Comparison of ENCODE assay signal across 2 cellular contexts in the genomic region with DNA sequence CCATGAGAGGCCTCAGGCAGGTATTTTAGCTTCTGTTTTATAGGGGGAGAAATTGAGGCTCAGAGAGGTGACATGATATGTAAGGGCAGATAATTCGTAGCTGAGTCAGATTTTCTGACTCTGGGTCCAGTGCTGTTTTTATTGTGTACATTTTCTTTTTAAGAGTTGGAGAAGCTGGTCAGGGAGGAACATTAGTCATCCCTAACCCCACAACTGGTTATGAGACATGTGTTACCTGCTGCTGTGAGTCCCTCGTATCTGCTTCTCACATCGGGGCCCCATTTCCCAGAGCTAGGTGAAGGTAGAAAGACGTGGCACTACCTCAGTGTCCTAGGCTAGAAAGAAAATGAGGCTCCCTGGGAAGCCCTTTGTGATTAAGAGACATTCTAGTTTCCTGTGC.
TF ChIP-seq lines count a peak whose summit lies in the region.

No MANE protein-coding gene starts in this region.

TF ChIP-seq in SK-N-SH treated with all-trans-retinoic acid at 6 μM for 48 hours, 23 proteins besides CTCF, POLR2A, EP300 and RAD21:
- TF ChIP-seq POU6F1 (CRISPR knock-in tag; IDR thresholded peaks at IDR 0.05; ENCODE audit: borderline replicate concordance, low read depth) (no peak), OSR1 (CRISPR knock-in tag; IDR thresholded peaks at IDR 0.05) (no peak), ESRRG (CRISPR knock-in tag; IDR thresholded peaks at IDR 0.05) (no peak), TCF4 (CRISPR knock-in tag; IDR thresholded peaks at IDR 0.05; ENCODE audit: borderline replicate concordance) (no peak), CSDC2 (CRISPR knock-in tag; IDR thresholded peaks at IDR 0.05) (no peak), SNAI2 (CRISPR knock-in tag; IDR thresholded peaks at IDR 0.05) (no peak), TSHZ2 (CRISPR knock-in tag; IDR thresholded peaks at IDR 0.05) (no peak), ZNF565 (CRISPR knock-in tag; conservative IDR thresholded peaks at IDR 0.05; ENCODE audit: low read depth) (no peak), ZC3H10 (CRISPR knock-in tag; IDR thresholded peaks at IDR 0.05) (no peak), RARB (CRISPR knock-in tag; IDR thresholded peaks at IDR 0.05) (no peak), ARNTL (CRISPR knock-in tag; IDR thresholded peaks at IDR 0.05; ENCODE audit: borderline replicate concordance, low read depth) (no peak), ISL1 (CRISPR knock-in tag; IDR thresholded peaks at IDR 0.05) (no peak), BACH2 (CRISPR knock-in tag; IDR thresholded peaks at IDR 0.05; ENCODE audit: borderline replicate concordance) (no peak), ZNF8 (CRISPR knock-in tag; IDR thresholded peaks at IDR 0.05) (no peak), PPARA (CRISPR knock-in tag; IDR thresholded peaks at IDR 0.05; ENCODE audit: borderline replicate concordance) (no peak), GLIS3 (CRISPR knock-in tag; IDR thresholded peaks at IDR 0.05) (no peak)
- TF ChIP-seq, protein P1, sequence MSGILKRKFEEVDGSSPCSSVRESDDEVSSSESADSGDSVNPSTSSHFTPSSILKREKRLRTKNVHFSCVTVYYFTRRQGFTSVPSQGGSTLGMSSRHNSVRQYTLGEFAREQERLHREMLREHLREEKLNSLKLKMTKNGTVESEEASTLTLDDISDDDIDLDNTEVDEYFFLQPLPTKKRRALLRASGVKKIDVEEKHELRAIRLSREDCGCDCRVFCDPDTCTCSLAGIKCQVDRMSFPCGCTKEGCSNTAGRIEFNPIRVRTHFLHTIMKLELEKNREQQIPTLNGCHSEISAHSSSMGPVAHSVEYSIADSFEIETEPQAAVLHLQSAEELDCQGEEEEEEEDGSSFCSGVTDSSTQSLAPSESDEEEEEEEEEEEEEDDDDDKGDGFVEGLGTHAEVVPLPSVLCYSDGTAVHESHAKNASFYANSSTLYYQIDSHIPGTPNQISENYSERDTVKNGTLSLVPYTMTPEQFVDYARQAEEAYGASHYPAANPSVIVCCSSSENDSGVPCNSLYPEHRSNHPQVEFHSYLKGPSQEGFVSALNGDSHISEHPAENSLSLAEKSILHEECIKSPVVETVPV (CRISPR knock-in tag; IDR thresholded peaks at IDR 0.05): no peak
- TF ChIP-seq, protein P2, sequence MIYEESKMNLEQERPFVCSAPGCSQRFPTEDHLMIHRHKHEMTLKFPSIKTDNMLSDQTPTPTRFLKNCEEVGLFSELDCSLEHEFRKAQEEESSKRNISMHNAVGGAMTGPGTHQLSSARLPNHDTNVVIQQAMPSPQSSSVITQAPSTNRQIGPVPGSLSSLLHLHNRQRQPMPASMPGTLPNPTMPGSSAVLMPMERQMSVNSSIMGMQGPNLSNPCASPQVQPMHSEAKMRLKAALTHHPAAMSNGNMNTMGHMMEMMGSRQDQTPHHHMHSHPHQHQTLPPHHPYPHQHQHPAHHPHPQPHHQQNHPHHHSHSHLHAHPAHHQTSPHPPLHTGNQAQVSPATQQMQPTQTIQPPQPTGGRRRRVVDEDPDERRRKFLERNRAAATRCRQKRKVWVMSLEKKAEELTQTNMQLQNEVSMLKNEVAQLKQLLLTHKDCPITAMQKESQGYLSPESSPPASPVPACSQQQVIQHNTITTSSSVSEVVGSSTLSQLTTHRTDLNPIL (CRISPR knock-in tag; IDR thresholded peaks at IDR 0.05; ENCODE audit: low read depth): no peak

TF ChIP-seq in GM23338, 12 proteins besides CTCF, POLR2A, EP300 and RAD21 (continued from another document):
- TF ChIP-seq ZNF462 (CRISPR knock-in tag; IDR thresholded peaks at IDR 0.05): no peak
- no peak for TF ChIP-seq EZH2phosphoT487 (IDR thresholded peaks at IDR 0.05; ENCODE audit: unreplicated experiment)
- TF ChIP-seq REST (IDR thresholded peaks at IDR 0.05; ENCODE audit: unreplicated experiment): no peak
- TF ChIP-seq NANOG (IDR thresholded peaks at IDR 0.05; ENCODE audit: borderline replicate concordance): no peak
